In the genomic region with DNA sequence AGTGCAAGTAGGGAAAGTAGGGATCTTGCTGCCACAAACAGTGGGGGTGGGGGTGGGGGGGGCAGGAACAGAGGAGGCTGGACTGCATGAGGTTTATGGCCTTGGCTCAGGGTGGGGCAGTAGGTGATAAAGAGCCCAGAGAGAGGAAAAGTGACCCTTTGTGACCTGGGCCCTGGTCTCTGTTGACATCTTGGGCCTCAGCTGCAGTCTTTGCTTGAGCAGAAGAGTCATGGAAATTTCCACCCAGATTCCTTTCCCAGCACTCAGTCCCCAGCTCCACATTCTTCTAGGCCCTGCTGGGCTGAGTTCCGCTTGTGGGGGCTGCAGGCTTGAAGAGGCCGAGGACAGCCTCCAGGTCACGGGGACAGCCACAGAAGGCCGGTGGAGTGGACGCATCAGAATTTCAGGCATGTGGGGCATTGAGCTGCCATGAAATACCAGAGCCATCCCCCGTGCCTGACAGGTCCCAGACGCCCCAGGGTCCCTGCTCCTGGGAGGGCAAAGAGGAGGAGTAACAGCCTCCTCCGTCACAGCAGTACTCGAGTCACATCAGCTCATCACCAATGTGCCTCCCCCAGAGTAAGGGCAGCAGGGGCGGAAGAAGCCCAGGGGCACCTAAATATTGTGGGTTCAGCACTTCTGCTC, we compare ENCODE assay signal across 8 cellular contexts. TPM values are rescaled to one million over a fixed set of nuclear protein-coding genes. Genes with fewer than 3 reads are reported as not detected.
DNase-seq lines count a peak whose midpoint lies in the region; ATAC-seq, FAIRE-seq and TF ChIP-seq lines count a peak whose summit lies in the region.

No MANE protein-coding gene starts in this region.

- H3K27ac Mint-ChIP-seq in nephron progenitor cell, result peak overlapping the region; percentile 100

- H3K4me3 ChIP-seq in OCI-LY7 (ENCODE audit: low read depth, low read length, poor library complexity, severe bottlenecking), result no peak overlapping the region
- no peak overlapping the region for H3K4me3 ChIP-seq in esophagus squamous epithelium

- TF ChIP-seq CTCF in 22Rv1 (IDR thresholded peaks at IDR 0.05) (no peak), OCI-LY7 (conservative IDR thresholded peaks at IDR 0.05; ENCODE audit: low read length) (no peak), esophagus squamous epithelium (IDR thresholded peaks at IDR 0.05) (no peak), nephron progenitor cell (IDR thresholded peaks at IDR 0.05) (no peak)

- H3K27me3 ChIP-seq in esophagus squamous epithelium, result no peaks in the 10 kb centered on the region

- peaks cover 8% of the 10 kb centered on the region for H3K27me3 Mint-ChIP-seq in nephron progenitor cell (ENCODE audit: low read depth, poor library complexity)

- no peaks in the 10 kb centered on the region for H3K36me3 Mint-ChIP-seq in nephron progenitor cell (ENCODE audit: low read depth)

- H3K9me2 ChIP-seq in OCI-LY7 (ENCODE audit: insufficient read depth, low read length), result no peaks in the 10 kb centered on the region

- DNase-seq in OCI-LY7 (ENCODE audit: low spot score), result no peak
- DNase-seq in esophagus squamous epithelium (lab: John Stamatoyannopoulos, UW), result no peak
- peak; percentile 71 for DNase-seq in nephron progenitor cell
- DNase-seq in NCI-H1417 (lab: John Stamatoyannopoulos, UW), result no peak
- DNase-seq in GM19239 (ENCODE audit: insufficient read length, low spot score), result no peak
- no peak for DNase-seq in GOT3 (lab: John Stamatoyannopoulos, UW)

- no peak for ATAC-seq in GM18868 (IDR thresholded peaks at IDR 0.05; ENCODE audit: unreplicated experiment)

- H3K27ac ChIP-seq in 22Rv1 (peak overlapping the region; percentile 98), OCI-LY7 (ENCODE audit: low read depth, low read length, poor library complexity, severe bottlenecking) (peak overlapping the region; percentile 65), esophagus squamous epithelium (peak overlapping the region; percentile 95 to 100 (median 97))

- peak overlapping the region; percentile 71; the same call in 1 of the 2 replicates for H2AFZ ChIP-seq in OCI-LY7 (ENCODE audit: low read length)

- H4K20me1 ChIP-seq in OCI-LY7 (ENCODE audit: insufficient read depth, low read length), result no peaks in the 10 kb centered on the region

- BruUV-seq in OCI-LY7 (replicated peaks; lab: Mats Ljungman, UMichigan), result no TSS peak

- peak overlapping the region; percentile 76 for H3K4me3 Mint-ChIP-seq in nephron progenitor cell

- FAIRE-seq in GM19239 (lab: Jason Lieb, UNC), result no peak

- TF ChIP-seq POLR2A in esophagus squamous epithelium (IDR thresholded peaks at IDR 0.05), result no peak

- H3K4me2 ChIP-seq in OCI-LY7 (ENCODE audit: low read length), result peak overlapping the region; percentile 60

- intact Hi-C loops in OCI-LY7 (cut with micrococcal nuclease; ENCODE audit: unreplicated experiment) (no loop called here), esophagus squamous epithelium (cut with DNase I) (no loop called here)

- 58% methylated on average over 6 of the region's 10 CpGs; no CpG with 5 or more reads in 1 of the 2 donors for WGBS in esophagus squamous epithelium, 2 donors

- no peaks in the 10 kb centered on the region for H3K36me3 ChIP-seq in OCI-LY7 (ENCODE audit: insufficient read depth, low read length)
- no peaks in the 10 kb centered on the region for H3K36me3 ChIP-seq in esophagus squamous epithelium

- no peaks in the 10 kb centered on the region for H3K79me2 ChIP-seq in OCI-LY7 (ENCODE audit: insufficient read depth, low read depth, low read length)

- H3K9me3 ChIP-seq in OCI-LY7 (ENCODE audit: low read length) (no peaks in the 10 kb centered on the region), esophagus squamous epithelium (no peaks in the 10 kb centered on the region)

- CTCF ChIA-PET in OCI-LY7 (lab: Charles Lee; ENCODE audit: unreplicated experiment), result interaction anchor here (0.9 to 2.2 kb wide), 2 partner anchors 7 to 11 kb away, joined by 3 to 6 read pairs; no protein-coding TSS in a partner anchor

- no peaks in the 10 kb centered on the region for H3K9me3 Mint-ChIP-seq in nephron progenitor cell

- POLR2A ChIA-PET in OCI-LY7 (lab: Charles Lee), result interaction anchor here (0.5 to 11.1 kb wide), 8 partner anchors 10 to 81 kb away, joined by 3 to 199 read pairs (median 16); a partner anchor contains a TSS

- peaks cover 96% of the 10 kb centered on the region for H3K4me1 Mint-ChIP-seq in nephron progenitor cell

- H3K4me1 ChIP-seq in OCI-LY7 (ENCODE audit: insufficient read depth, low read length, poor library complexity, severe bottlenecking) (peaks cover 78% of the 10 kb centered on the region), esophagus squamous epithelium (peaks cover 76 to 94% (median 90%) of the 10 kb centered on the region in 3 donors)

RNA-seq across cellular contexts. Expression of a gene that starts 9.7 kb away (rescaled TPM):
- total RNA-seq in OCI-LY7 (2014; rRNA removed; shearing (Covaris generic)), result 3,446 and 3,598 TPM in 2 replicates
- total RNA-seq in OCI-LY7 (2022) (5,974 and 7,097 TPM in 2 replicates), esophagus squamous epithelium (over 10,000 TPM in 2 of 4 donors, 1,000 to 10,000 TPM in 2; 1,739 to 13,677 (median 9,435) TPM)

RNA-seq across cellular contexts. Expression of a gene that starts 35.7 kb away (rescaled TPM):
- total RNA-seq in OCI-LY7 (2014; rRNA removed; shearing (Covaris generic)), result 43.2 and 56.8 TPM in 2 replicates
- total RNA-seq in OCI-LY7 (2022), result 62.9 and 70.0 TPM in 2 replicates
- total RNA-seq in esophagus squamous epithelium, result 10 to 100 TPM; 40.6 to 63.3 (median 52.6) TPM
